In the genomic region with DNA sequence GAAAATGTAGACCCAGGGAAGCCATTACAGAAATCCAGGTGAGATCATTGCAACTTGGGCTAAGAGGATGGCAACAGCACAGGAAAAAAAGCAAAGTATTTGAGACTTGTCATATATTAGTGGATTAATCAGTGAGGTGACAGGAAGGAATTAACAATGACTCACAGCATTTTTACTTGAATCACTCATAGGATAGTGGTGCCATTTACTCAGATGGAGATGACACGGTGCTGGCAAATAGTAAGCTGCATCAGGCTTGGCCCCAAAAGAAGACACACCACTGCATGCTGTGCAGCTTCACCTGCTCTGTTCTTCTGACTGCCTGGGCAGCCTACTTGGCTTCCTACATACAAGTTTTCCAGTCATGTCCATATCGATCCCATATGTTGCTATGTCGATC, we compare ENCODE assay signal across 9 cellular contexts.
DNase-seq lines count a peak whose midpoint lies in the region; ATAC-seq, FAIRE-seq and TF ChIP-seq lines count a peak whose summit lies in the region.
"Had no signal": no experiment of that assay in that cellular context is flagged by ENCODE, and none has a peak within 500 bp of the region (broad histone marks: within the 10 kb centered on the region; RNA-seq: fewer than 3 reads in every experiment).

No MANE protein-coding gene starts in this region.

- H3K27ac Mint-ChIP-seq in astrocyte (ENCODE audit: unreplicated experiment) (no peak overlapping the region), nephron progenitor cell (no peak overlapping the region), osteocyte (ENCODE audit: unreplicated experiment) (no peak overlapping the region)

- H3K27me3 Mint-ChIP-seq in astrocyte (ENCODE audit: low read depth, unreplicated experiment): no peaks in the 10 kb centered on the region
- no peaks in the 10 kb centered on the region for H3K27me3 Mint-ChIP-seq in nephron progenitor cell (ENCODE audit: low read depth, poor library complexity)
- no peaks in the 10 kb centered on the region for H3K27me3 Mint-ChIP-seq in osteocyte (ENCODE audit: unreplicated experiment)

- H3K9me3 Mint-ChIP-seq in astrocyte (ENCODE audit: unreplicated experiment) (no peaks in the 10 kb centered on the region), nephron progenitor cell (no peaks in the 10 kb centered on the region), osteocyte (ENCODE audit: unreplicated experiment) (no peaks in the 10 kb centered on the region)

- H3K36me3 Mint-ChIP-seq in astrocyte (ENCODE audit: low read depth, unreplicated experiment) (no peaks in the 10 kb centered on the region), nephron progenitor cell (ENCODE audit: low read depth) (peaks cover 9% of the 10 kb centered on the region), osteocyte (ENCODE audit: unreplicated experiment) (no peaks in the 10 kb centered on the region)

- H3K4me3 ChIP-seq in astrocyte (ENCODE audit: insufficient read depth, low read depth, low read length) (no peak overlapping the region), smooth muscle cell (no peak overlapping the region)

- FAIRE-seq in HTR-8/SVneo (lab: Jason Lieb, UNC): peak; percentile 49
- FAIRE-seq in astrocyte (lab: Jason Lieb, UNC): no peak
- FAIRE-seq: TTC549 had no signal

- H3K27ac ChIP-seq in astrocyte (ENCODE audit: low read depth, low read length) (no peak overlapping the region), smooth muscle cell (ENCODE audit: low read depth) (peak overlapping the region; percentile 45)

- peaks cover 5% of the 10 kb centered on the region for H3K4me1 ChIP-seq in astrocyte (ENCODE audit: insufficient read depth, low read length)
- H3K4me1 ChIP-seq in smooth muscle cell (ENCODE audit: low read depth): peaks cover 3% of the 10 kb centered on the region

- H2AFZ ChIP-seq in astrocyte (ENCODE audit: low read depth, low read length) (no peak overlapping the region), smooth muscle cell (ENCODE audit: low read depth) (no peak overlapping the region)

- H3K79me2 ChIP-seq in astrocyte (ENCODE audit: insufficient read depth, low read length): peaks cover 41% of the 10 kb centered on the region
- H3K79me2 ChIP-seq in smooth muscle cell (ENCODE audit: low read depth): peaks cover 34% of the 10 kb centered on the region

- WGBS in smooth muscle cell (ENCODE audit: low lambda C conversion rate): 81% methylated on average over 3 of the region's 3 CpGs

- no peaks in the 10 kb centered on the region for H3K9me3 ChIP-seq in astrocyte (ENCODE audit: insufficient read depth, low read depth, low read length)
- no peaks in the 10 kb centered on the region for H3K9me3 ChIP-seq in smooth muscle cell (replicated peaks; ENCODE audit: low read depth)

- TF ChIP-seq CTCF in astrocyte (IDR thresholded peaks at IDR 0.05; ENCODE audit: insufficient read depth, low read depth, low read length) (no peak), smooth muscle cell (IDR thresholded peaks at IDR 0.05; ENCODE audit: borderline replicate concordance, insufficient read depth, poor library complexity, severe bottlenecking) (no peak), GM20000 (IDR thresholded peaks at IDR 0.05; ENCODE audit: extremely low read depth, missing control alignments) (no peak), nephron progenitor cell (IDR thresholded peaks at IDR 0.05) (no peak), osteocyte (IDR thresholded peaks at IDR 0.05) (no peak)

- no peaks in the 10 kb centered on the region for H3F3A ChIP-seq in smooth muscle cell (ENCODE audit: low read depth)

- DNase-seq in HTR-8/SVneo (ENCODE audit: insufficient read length, low spot score) (no peak), astrocyte (ENCODE audit: low read depth) (peak; percentile 53), smooth muscle cell (lab: John Stamatoyannopoulos, UW; ENCODE audit: unreplicated experiment) (no peak), MV-4-11 (lab: John Stamatoyannopoulos, UW) (no peak), GM20000 (ENCODE audit: low spot score) (no peak), nephron progenitor cell (no peak), osteocyte (ENCODE audit: extremely low spot score, unreplicated experiment) (no peak)

- H3K4me3 Mint-ChIP-seq in astrocyte (ENCODE audit: unreplicated experiment) (no peak overlapping the region), nephron progenitor cell (no peak overlapping the region), osteocyte (ENCODE audit: unreplicated experiment) (no peak overlapping the region)

- H3K4me1 Mint-ChIP-seq in astrocyte (ENCODE audit: low read depth, unreplicated experiment): peaks cover 2% of the 10 kb centered on the region
- H3K4me1 Mint-ChIP-seq in nephron progenitor cell: no peaks in the 10 kb centered on the region
- H3K4me1 Mint-ChIP-seq in osteocyte (ENCODE audit: unreplicated experiment): peaks cover 10% of the 10 kb centered on the region

- H3K9ac ChIP-seq in astrocyte (ENCODE audit: low read length): no peak overlapping the region
- no peak overlapping the region for H3K9ac ChIP-seq in smooth muscle cell (ENCODE audit: low read depth)

- peak; percentile 64 for ATAC-seq in GM18502 (IDR thresholded peaks at IDR 0.05; ENCODE audit: poor library complexity, unreplicated experiment)

- H3K27me3 ChIP-seq in astrocyte (ENCODE audit: insufficient read depth, low read length) (no peaks in the 10 kb centered on the region), smooth muscle cell (ENCODE audit: low read depth) (no peaks in the 10 kb centered on the region)

- H3K4me2 ChIP-seq in astrocyte (ENCODE audit: low read length): peak overlapping the region; percentile 19
- no peak overlapping the region for H3K4me2 ChIP-seq in smooth muscle cell

- H3K36me3 ChIP-seq in astrocyte (ENCODE audit: insufficient read depth, low read length) (no peaks in the 10 kb centered on the region), smooth muscle cell (ENCODE audit: low read depth) (no peaks in the 10 kb centered on the region)

- H4K20me1 ChIP-seq in astrocyte (ENCODE audit: insufficient read depth, low read length) (peaks cover 9% of the 10 kb centered on the region), smooth muscle cell (ENCODE audit: low read depth) (peaks cover 35% of the 10 kb centered on the region)
